ENCODE assay signal across 9 cellular contexts in genomic region chr19:1860821-1861598, GRCh38. TPM values are rescaled to one million over a fixed set of nuclear protein-coding genes. Genes with fewer than 3 reads are reported as not detected.
A peak's percentile ranks its signal among the peaks of the same experiment; 100 is the strongest.
DNase-seq lines count a peak whose midpoint lies in the region; ATAC-seq and TF ChIP-seq lines count a peak whose summit lies in the region.
"Had no signal": no experiment of that assay in that cellular context is flagged by ENCODE, and none has a peak within 500 bp of the region (broad histone marks: within the 10 kb centered on the region; RNA-seq: fewer than 3 reads in every experiment).

No MANE protein-coding gene starts in this region.

- peak overlapping the region; percentile 92 for H3K4me3 Mint-ChIP-seq in activated CD4-positive, alpha-beta T cell treated with anti-CD3 and anti-CD28 coated beads for 36 hours
- H3K4me3 Mint-ChIP-seq in WTC11 (peak overlapping the region; percentile 84), glutamatergic neuron (ENCODE audit: unreplicated experiment) (peak overlapping the region; percentile 85)
- H3K4me3 Mint-ChIP-seq in stimulated activated naive B cell treated with anti-CD40 and anti-IgM and Interleukin-4, amounts not matched to agents 10 μg/mL and 1 μg/mL and 100 μg/mL, for 72 hours, result peak overlapping the region; percentile 97 to 99

- H3K9me3 Mint-ChIP-seq in activated CD4-positive, alpha-beta T cell treated with anti-CD3 and anti-CD28 coated beads for 36 hours (ENCODE audit: low read depth), result no peaks in the 10 kb centered on the region
- H3K9me3 Mint-ChIP-seq in WTC11, result no peaks in the 10 kb centered on the region
- H3K9me3 Mint-ChIP-seq in glutamatergic neuron (ENCODE audit: unreplicated experiment), result peaks cover 13% of the 10 kb centered on the region
- H3K9me3 Mint-ChIP-seq in stimulated activated naive B cell treated with anti-CD40 and anti-IgM and Interleukin-4, amounts not matched to agents 10 μg/mL and 1 μg/mL and 100 μg/mL, for 72 hours, result no peaks in the 10 kb centered on the region

- DNase-seq in activated CD4-positive, alpha-beta T cell treated with anti-CD3 and anti-CD28 coated beads for 36 hours, result no peak
- no peak for DNase-seq in activated CD4-positive, alpha-beta T cell treated with anti-CD3 and anti-CD28 coated beads, Interleukin-2, amount 50 U/mL, for 1 hour
- no peak for DNase-seq in WTC11 (ENCODE audit: low spot score)
- DNase-seq in glutamatergic neuron, result no peak
- DNase-seq in stimulated activated naive B cell treated with anti-CD40 and anti-IgM and Interleukin-4, amounts not matched to agents 10 μg/mL and 1 μg/mL and 100 μg/mL, for 72 hours, result no peak
- DNase-seq in NCI-H2171 (lab: John Stamatoyannopoulos, UW), result no peak
- no peak for DNase-seq in NCI-H187 (lab: John Stamatoyannopoulos, UW)
- no peak for DNase-seq in posterior vena cava (ENCODE audit: low spot score)

- no peaks in the 10 kb centered on the region for H3K27me3 Mint-ChIP-seq in activated CD4-positive, alpha-beta T cell treated with anti-CD3 and anti-CD28 coated beads for 36 hours
- H3K27me3 Mint-ChIP-seq in WTC11 (ENCODE audit: low read depth) (peaks cover 11% of the 10 kb centered on the region), glutamatergic neuron (ENCODE audit: unreplicated experiment) (peaks cover 8% of the 10 kb centered on the region)
- no peaks in the 10 kb centered on the region for H3K27me3 Mint-ChIP-seq in stimulated activated naive B cell treated with anti-CD40 and anti-IgM and Interleukin-4, amounts not matched to agents 10 μg/mL and 1 μg/mL and 100 μg/mL, for 72 hours

- H3K4me1 Mint-ChIP-seq in activated CD4-positive, alpha-beta T cell treated with anti-CD3 and anti-CD28 coated beads for 36 hours, result peaks cover 46% of the 10 kb centered on the region
- H3K4me1 Mint-ChIP-seq in WTC11 (peaks cover 30% of the 10 kb centered on the region), glutamatergic neuron (ENCODE audit: low read depth, unreplicated experiment) (peaks cover 6% of the 10 kb centered on the region)
- peaks cover 34 to 72% of the 10 kb centered on the region in 2 donors for H3K4me1 Mint-ChIP-seq in stimulated activated naive B cell treated with anti-CD40 and anti-IgM and Interleukin-4, amounts not matched to agents 10 μg/mL and 1 μg/mL and 100 μg/mL, for 72 hours

- no peaks in the 10 kb centered on the region for H3K36me3 Mint-ChIP-seq in activated CD4-positive, alpha-beta T cell treated with anti-CD3 and anti-CD28 coated beads for 36 hours (ENCODE audit: low read depth)
- no peaks in the 10 kb centered on the region for H3K36me3 Mint-ChIP-seq in WTC11
- H3K36me3 Mint-ChIP-seq in glutamatergic neuron (ENCODE audit: unreplicated experiment), result no peaks in the 10 kb centered on the region
- H3K36me3 Mint-ChIP-seq in stimulated activated naive B cell treated with anti-CD40 and anti-IgM and Interleukin-4, amounts not matched to agents 10 μg/mL and 1 μg/mL and 100 μg/mL, for 72 hours, result peaks cover 6 to 9% of the 10 kb centered on the region in 2 donors

- CTCF ChIA-PET in activated CD4-positive, alpha-beta T cell treated with anti-CD3 and anti-CD28 coated beads for 36 hours (lab: Charles Lee), result interaction anchor here (0.6 kb wide), 2 partner anchors 37 to 290 kb away, joined by 3 to 4 read pairs; no protein-coding TSS in a partner anchor
- CTCF ChIA-PET in WTC11 (lab: Charles Lee), result interaction anchor here (1.1 kb wide), 1 partner anchor 12 kb away, joined by 4 read pairs; the partner anchor contains the start of gene REXO1

- intact Hi-C loops in activated CD4-positive, alpha-beta T cell treated with anti-CD3 and anti-CD28 coated beads for 36 hours (cut with DNase I, micrococcal nuclease), result loop anchor here in 1 of 2 experiments (5.0 kb wide), 4 partner anchors 201 to 1064 kb away; partner anchors contain the start of genes CIRBP, MBD3 and PTBP1
- intact Hi-C loops in posterior vena cava (cut with DNase I), result no loop called here

- ATAC-seq in activated CD4-positive, alpha-beta T cell treated with anti-CD3 and anti-CD28 coated beads for 36 hours, result no peak
- no peak for ATAC-seq in WTC11
- ATAC-seq in stimulated activated naive B cell treated with anti-CD40 and anti-IgM and Interleukin-4, amounts not matched to agents 10 μg/mL and 1 μg/mL and 100 μg/mL, for 72 hours (replicated peaks), result no peak
- ATAC-seq: left lung had no signal

- POLR2A ChIA-PET in activated CD4-positive, alpha-beta T cell treated with anti-CD3 and anti-CD28 coated beads for 36 hours (lab: Charles Lee), result no interaction called here
- POLR2A ChIA-PET in WTC11 (lab: Charles Lee), result no interaction called here

- peak overlapping the region; percentile 34 for H3K27ac Mint-ChIP-seq in activated CD4-positive, alpha-beta T cell treated with anti-CD3 and anti-CD28 coated beads for 36 hours
- no peak overlapping the region for H3K27ac Mint-ChIP-seq in WTC11
- peak overlapping the region; percentile 48 for H3K27ac Mint-ChIP-seq in glutamatergic neuron (ENCODE audit: unreplicated experiment)
- peak overlapping the region; percentile 44 for H3K27ac Mint-ChIP-seq in stimulated activated naive B cell treated with anti-CD40 and anti-IgM and Interleukin-4, amounts not matched to agents 10 μg/mL and 1 μg/mL and 100 μg/mL, for 72 hours

- TF ChIP-seq CTCF in WTC11 (IDR thresholded peaks at IDR 0.05) (no peak), glutamatergic neuron (IDR thresholded peaks at IDR 0.05; ENCODE audit: partially characterized antibody, unreplicated experiment) (no peak)

TF ChIP-seq in WTC11, 78 proteins besides CTCF, POLR2A, EP300 and RAD21:
- TF ChIP-seq CREB1 (CRISPR knock-in tag; IDR thresholded peaks at IDR 0.05) (no peak), MXD4 (CRISPR knock-in tag; IDR thresholded peaks at IDR 0.05; ENCODE audit: borderline replicate concordance) (no peak), IRF2 (CRISPR knock-in tag; IDR thresholded peaks at IDR 0.05; ENCODE audit: borderline replicate concordance, low read depth) (no peak), JAZF1 (CRISPR knock-in tag; IDR thresholded peaks at IDR 0.05) (no peak), ZNF416 (CRISPR knock-in tag; IDR thresholded peaks at IDR 0.05) (no peak), ARID4B (CRISPR knock-in tag; IDR thresholded peaks at IDR 0.05; ENCODE audit: borderline replicate concordance) (no peak), NFYB (CRISPR knock-in tag; conservative IDR thresholded peaks at IDR 0.05; ENCODE audit: low read depth) (no peak)

RNA-seq across cellular contexts. Expression of gene KLF16, which starts 2.4 kb away (rescaled TPM):
- 10 to 100 TPM; 22.5 to 28.8 TPM for total RNA-seq in activated CD4-positive, alpha-beta T cell treated with anti-CD3 and anti-CD28 coated beads for 36 hours
- total RNA-seq in WTC11 (2021), result 54.4 to 64.0 TPM (median 55.4 TPM) in 3 replicates
- total RNA-seq in glutamatergic neuron (ENCODE audit: unreplicated experiment), result 30.6 TPM
- total RNA-seq in posterior vena cava, result 10 to 100 TPM in 1 of 2 donors, 1 to 10 TPM in 1; 9.4 to 16.2 TPM

RNA-seq across cellular contexts. Expression of gene REXO1, which starts 12.7 kb away (rescaled TPM):
- total RNA-seq in activated CD4-positive, alpha-beta T cell treated with anti-CD3 and anti-CD28 coated beads for 36 hours, result 10 to 100 TPM; 39.3 to 49.8 TPM
- total RNA-seq in WTC11 (2021), result 48.9 to 61.1 TPM (median 50.1 TPM) in 3 replicates
- total RNA-seq in glutamatergic neuron (ENCODE audit: unreplicated experiment), result 65.7 TPM
- 10 to 100 TPM; 22.8 to 27.4 TPM for total RNA-seq in posterior vena cava

RNA-seq across cellular contexts. Expression of gene ABHD17A, which starts 24.3 kb away (rescaled TPM):
- 10 to 100 TPM; 84.5 to 88.5 TPM for total RNA-seq in activated CD4-positive, alpha-beta T cell treated with anti-CD3 and anti-CD28 coated beads for 36 hours
- total RNA-seq in WTC11 (2021) (55.0 to 60.7 TPM (median 57.3 TPM) in 3 replicates), glutamatergic neuron (ENCODE audit: unreplicated experiment) (75.1 TPM), posterior vena cava (10 to 100 TPM; 49.9 to 51.4 TPM)

RNA-seq across cellular contexts. Expression of gene ADAT3, which starts 44.2 kb away (rescaled TPM):
- 1 to 10 TPM; 5.6 to 6.1 TPM for total RNA-seq in activated CD4-positive, alpha-beta T cell treated with anti-CD3 and anti-CD28 coated beads for 36 hours
- total RNA-seq in WTC11 (2021), result 15.0 to 20.3 TPM (median 15.9 TPM) in 3 replicates
- 10.9 TPM for total RNA-seq in glutamatergic neuron (ENCODE audit: unreplicated experiment)
- total RNA-seq in posterior vena cava, result 1 to 10 TPM; 3.0 to 3.6 TPM

RNA-seq across cellular contexts. Expression of gene SCAMP4, which starts 44.2 kb away (rescaled TPM):
- 10 to 100 TPM; 20.5 to 25.6 TPM for total RNA-seq in activated CD4-positive, alpha-beta T cell treated with anti-CD3 and anti-CD28 coated beads for 36 hours
- total RNA-seq in WTC11 (2021) (81.3 to 86.1 TPM (median 86.1 TPM) in 3 replicates), glutamatergic neuron (ENCODE audit: unreplicated experiment) (66.3 TPM), posterior vena cava (10 to 100 TPM; 35.6 to 36.6 TPM)
